9 cellular contexts compared by ENCODE assay signal in the genomic region with DNA sequence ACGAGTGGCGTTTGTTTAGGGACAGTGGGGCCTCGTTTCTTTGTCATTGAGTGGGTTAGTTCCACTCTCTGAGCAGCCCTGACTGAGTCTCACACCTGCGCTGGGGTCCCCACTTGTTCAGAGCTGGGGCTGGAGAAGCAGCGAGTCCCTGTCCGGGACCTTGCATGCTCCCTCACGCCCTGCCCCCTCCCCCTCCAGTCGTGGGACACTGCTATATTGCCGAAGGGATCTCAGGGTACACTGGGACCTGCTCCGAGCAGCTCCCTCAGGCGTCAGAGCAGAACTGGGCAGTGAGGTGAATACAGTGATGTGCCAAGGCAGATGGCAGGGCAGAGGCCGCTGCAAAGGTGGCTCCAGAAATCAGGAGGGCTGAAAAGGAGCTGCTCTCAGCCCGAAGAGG. TPM values are rescaled to one million over a fixed set of nuclear protein-coding genes. Genes with fewer than 3 reads are reported as not detected.
DNase-seq lines count a peak whose midpoint lies in the region; ATAC-seq and TF ChIP-seq lines count a peak whose summit lies in the region.
"Had no signal": no experiment of that assay in that cellular context is flagged by ENCODE, and none has a peak within 500 bp of the region (broad histone marks: within the 10 kb centered on the region; RNA-seq: fewer than 3 reads in every experiment).

No MANE protein-coding gene starts in this region.

- H3K9me3 ChIP-seq in testis, result no peaks in the 10 kb centered on the region

- H3K27ac Mint-ChIP-seq in activated CD8-positive, alpha-beta memory T cell treated with anti-CD3 and anti-CD28 coated beads, Interleukin-2, amount 10 ng/mL, durations not matched to agents 7 days and 5 days, result peak overlapping the region; percentile 94
- H3K27ac Mint-ChIP-seq in chondrocyte (ENCODE audit: unreplicated experiment), result no peak overlapping the region

- TF ChIP-seq CTCF in chondrocyte (IDR thresholded peaks at IDR 0.05), result no peak
- no peak for TF ChIP-seq CTCF in testis (IDR thresholded peaks at IDR 0.05)

- H3K27me3 ChIP-seq in testis, result no peaks in the 10 kb centered on the region

- DNase-seq in activated CD8-positive, alpha-beta memory T cell treated with anti-CD3 and anti-CD28 coated beads, Interleukin-2, amount 10 ng/mL, durations not matched to agents 7 days and 5 days, result no peak
- no peak for DNase-seq in activated CD8-positive, alpha-beta memory T cell treated with anti-CD3 and anti-CD28 coated beads, Interleukin-2, amount 50 U/mL, for 48 hours
- DNase-seq in chondrocyte (ENCODE audit: low spot score) (peak; percentile 79), testis (peak; percentile 9), HEK293T (ENCODE audit: extremely low spot score) (no peak), NCI-H2227 (lab: John Stamatoyannopoulos, UW; ENCODE audit: unreplicated experiment) (no peak)
- DNase-seq in stimulated activated CD4-positive, alpha-beta T cell treated with anti-CD3 and anti-CD28 coated beads, Interleukin-4, amount 100 ng/mL, for 24 hours, result no peak

- POLR2A ChIA-PET in HEK293T (lab: Yijun Ruan, JAX), result interaction anchor here (1.3 kb wide), 1 partner anchor 59 kb away, joined by 4 read pairs; a partner anchor contains a TSS

- peaks cover 79% of the 10 kb centered on the region for H3K4me1 Mint-ChIP-seq in activated CD8-positive, alpha-beta memory T cell treated with anti-CD3 and anti-CD28 coated beads, Interleukin-2, amount 10 ng/mL, durations not matched to agents 7 days and 5 days
- H3K4me1 Mint-ChIP-seq in chondrocyte (ENCODE audit: low read depth), result peaks cover 3% of the 10 kb centered on the region

- H3K27ac ChIP-seq in testis, result no peak overlapping the region
- H3K27ac ChIP-seq: epithelial cell of prostate had no signal

- no peaks in the 10 kb centered on the region for H3K27me3 Mint-ChIP-seq in activated CD8-positive, alpha-beta memory T cell treated with anti-CD3 and anti-CD28 coated beads, Interleukin-2, amount 10 ng/mL, durations not matched to agents 7 days and 5 days
- no peaks in the 10 kb centered on the region for H3K27me3 Mint-ChIP-seq in chondrocyte (ENCODE audit: low read depth)

- no peaks in the 10 kb centered on the region for H3K36me3 ChIP-seq in testis (ENCODE audit: low read depth, missing control alignments)

- intact Hi-C loops in testis (cut with DNase I; ENCODE audit: low total_unique reads), result no loop called here

- peaks cover 5% of the 10 kb centered on the region for H3K4me1 ChIP-seq in testis

- no peak overlapping the region for H3K4me3 ChIP-seq in testis

- no peaks in the 10 kb centered on the region for H3K9me3 Mint-ChIP-seq in activated CD8-positive, alpha-beta memory T cell treated with anti-CD3 and anti-CD28 coated beads, Interleukin-2, amount 10 ng/mL, durations not matched to agents 7 days and 5 days (ENCODE audit: low read depth)
- H3K9me3 Mint-ChIP-seq in chondrocyte (ENCODE audit: low read depth), result no peaks in the 10 kb centered on the region

- CTCF ChIA-PET in activated CD8-positive, alpha-beta memory T cell treated with anti-CD3 and anti-CD28 coated beads, Interleukin-2, amount 10 ng/mL, durations not matched to agents 7 days and 5 days (lab: Charles Lee), result interaction anchor here (1.0 to 2.9 kb wide), 3 partner anchors 52 to 168 kb away, joined by 3 to 14 read pairs (median 7); no protein-coding TSS in a partner anchor
- CTCF ChIA-PET in HEK293T (lab: Yijun Ruan, JAX), result no interaction called here

- no peaks in the 10 kb centered on the region for H3K36me3 Mint-ChIP-seq in activated CD8-positive, alpha-beta memory T cell treated with anti-CD3 and anti-CD28 coated beads, Interleukin-2, amount 10 ng/mL, durations not matched to agents 7 days and 5 days
- H3K36me3 Mint-ChIP-seq in chondrocyte (ENCODE audit: low read depth), result no peaks in the 10 kb centered on the region

- TF ChIP-seq POLR2A in testis (IDR thresholded peaks at IDR 0.05), result no peak

- 86 to 88% methylated on average over 6 to 13 of the region's 13 CpGs for WGBS in testis, 2 donors

- peak overlapping the region; percentile 15 for H3K4me3 Mint-ChIP-seq in activated CD8-positive, alpha-beta memory T cell treated with anti-CD3 and anti-CD28 coated beads, Interleukin-2, amount 10 ng/mL, durations not matched to agents 7 days and 5 days
- no peak overlapping the region for H3K4me3 Mint-ChIP-seq in chondrocyte (ENCODE audit: unreplicated experiment)

- peak; percentile 34 for ATAC-seq in activated CD8-positive, alpha-beta memory T cell treated with anti-CD3 and anti-CD28 coated beads, Interleukin-2, amount 10 ng/mL, durations not matched to agents 7 days and 5 days
- peak; percentile 13 for ATAC-seq in HG03139 (IDR thresholded peaks at IDR 0.05; ENCODE audit: unreplicated experiment)

TF ChIP-seq in HEK293T, 16 proteins besides CTCF, POLR2A, EP300 and RAD21:
- TF ChIP-seq TARDBP (IDR thresholded peaks at IDR 0.05), result no peak
- no peak for TF ChIP-seq SP1 (IDR thresholded peaks at IDR 0.05)
- TF ChIP-seq L3MBTL2 (conservative IDR thresholded peaks at IDR 0.05), result no peak
- no peak for TF ChIP-seq FOXA1 (IDR thresholded peaks at IDR 0.05)
- TF ChIP-seq FOXK2 (IDR thresholded peaks at IDR 0.05), result no peak
- TF ChIP-seq BHLHE40 (IDR thresholded peaks at IDR 0.05; ENCODE audit: borderline replicate concordance), result no peak

RNA-seq across cellular contexts. Expression of a gene that starts 59.9 kb away (rescaled TPM):
- total RNA-seq in activated CD8-positive, alpha-beta memory T cell treated with anti-CD3 and anti-CD28 coated beads, Interleukin-2, amount 10 ng/mL, durations not matched to agents 7 days and 5 days, result 100 to 1,000 TPM; 163 to 206 TPM
- total RNA-seq in chondrocyte, result 54.2 to 59.1 TPM (median 58.4 TPM) in 3 replicates
- 10 to 100 TPM; 41.9 to 61.7 TPM for total RNA-seq in testis
- polyA plus RNA-seq in testis (ENCODE audit: insufficient read depth, low read depth, low replicate concordance), result 45.7 TPM

Comparison
In these comparisons a context has a peak if more than half of its experiments do, and no peak if none do; other contexts are left out.
1. DNase-seq: peak in chondrocyte (single experiment) and testis (single experiment); none in activated CD8-positive, alpha-beta memory T cell treated with anti-CD3 and anti-CD28 coated beads, Interleukin-2, amount 10 ng/mL, durations not matched to agents 7 days and 5 days (single experiment), activated CD8-positive, alpha-beta memory T cell treated with anti-CD3 and anti-CD28 coated beads, Interleukin-2, amount 50 U/mL, for 48 hours (single experiment), HEK293T (single experiment), stimulated activated CD4-positive, alpha-beta T cell treated with anti-CD3 and anti-CD28 coated beads, Interleukin-4, amount 100 ng/mL, for 24 hours (single experiment) and NCI-H2227 (single experiment).